3 cellular contexts compared by ENCODE assay signal in genomic region chr16:57623251-57624043, GRCh38.
TF ChIP-seq lines count a peak whose summit lies in the region.

No MANE protein-coding gene starts in this region.

TF ChIP-seq in SK-N-SH, 30 proteins besides CTCF, POLR2A, EP300 and RAD21 (continued from another document):
- TF ChIP-seq, protein P1, sequence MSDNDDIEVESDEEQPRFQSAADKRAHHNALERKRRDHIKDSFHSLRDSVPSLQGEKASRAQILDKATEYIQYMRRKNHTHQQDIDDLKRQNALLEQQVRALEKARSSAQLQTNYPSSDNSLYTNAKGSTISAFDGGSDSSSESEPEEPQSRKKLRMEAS (IDR thresholded peaks at IDR 0.05; ENCODE audit: low read depth), result peak; percentile 36; the same call in 1 of the 2 replicates
- TF ChIP-seq USF1 (IDR thresholded peaks at IDR 0.05; ENCODE audit: borderline replicate concordance, low read depth), result 0 out of 2 replicates have a peak, but pooled peaks have one; percentile 42
- no peak for TF ChIP-seq RFX5 (IDR thresholded peaks at IDR 0.05; ENCODE audit: low read length)
- no peak for TF ChIP-seq NRF1 (IDR thresholded peaks at IDR 0.05; ENCODE audit: low read depth, low read length)
- TF ChIP-seq FOXM1 (IDR thresholded peaks at IDR 0.05; ENCODE audit: low read depth), result no peak
- TF ChIP-seq GATA2 (CRISPR knock-in tag; IDR thresholded peaks at IDR 0.05), result no peak
- TF ChIP-seq CHD2 (IDR thresholded peaks at IDR 0.05; ENCODE audit: low read length, partially characterized antibody), result peak; percentile 46
- no peak for TF ChIP-seq TAF1 (IDR thresholded peaks at IDR 0.05; ENCODE audit: borderline replicate concordance, low read depth, low read length)
- no peak for TF ChIP-seq JUND (IDR thresholded peaks at IDR 0.05)
- TF ChIP-seq TCF12 (IDR thresholded peaks at IDR 0.05), result no peak; the same call in 1 of the 2 replicates

TF ChIP-seq in SK-N-SH treated with all-trans-retinoic acid at 6 μM for 48 hours, 23 proteins besides CTCF, POLR2A, EP300 and RAD21 (continued from another document):
- TF ChIP-seq CSDC2 (CRISPR knock-in tag; IDR thresholded peaks at IDR 0.05), result no peak
- no peak for TF ChIP-seq ZNF565 (CRISPR knock-in tag; conservative IDR thresholded peaks at IDR 0.05; ENCODE audit: low read depth)
- no peak for TF ChIP-seq BACH2 (CRISPR knock-in tag; IDR thresholded peaks at IDR 0.05; ENCODE audit: borderline replicate concordance)
- TF ChIP-seq ARNTL (CRISPR knock-in tag; IDR thresholded peaks at IDR 0.05; ENCODE audit: borderline replicate concordance, low read depth), result no peak
- no peak for TF ChIP-seq ZC3H10 (CRISPR knock-in tag; IDR thresholded peaks at IDR 0.05)
- TF ChIP-seq SNAI2 (CRISPR knock-in tag; IDR thresholded peaks at IDR 0.05), result no peak
- TF ChIP-seq ZNF8 (CRISPR knock-in tag; IDR thresholded peaks at IDR 0.05), result no peak

TF ChIP-seq in K562, 482 proteins besides CTCF, POLR2A, EP300 and RAD21 (continued from another document and continues in another):
- TF ChIP-seq NELFE (IDR thresholded peaks at IDR 0.05; ENCODE audit: insufficient read depth, insufficient read length) (no peak), RAD51 (IDR thresholded peaks at IDR 0.05; ENCODE audit: borderline replicate concordance, low read depth) (0 out of 2 replicates have a peak, but pooled peaks have one; percentile 35), NRF1 (conservative IDR thresholded peaks at IDR 0.05 in 1 of 2, IDR thresholded peaks at IDR 0.05 in 1 of 2) (peak in 1 of 2 experiments; percentile 14; a peak in 1 of 4 replicates), KAT7 (CRISPR knock-in tag; IDR thresholded peaks at IDR 0.05; ENCODE audit: borderline replicate concordance) (no peak), PHF20 (IDR thresholded peaks at IDR 0.05; ENCODE audit: partially characterized antibody) (peak; percentile 49), PYGO2 (tag; IDR thresholded peaks at IDR 0.05) (no peak), KAT2B (IDR thresholded peaks at IDR 0.05; ENCODE audit: low read depth, low read length) (no peak), SMARCA4 (IDR thresholded peaks at IDR 0.05) (peak; percentile 52; the same call in 1 of the 2 replicates), RBM34 (IDR thresholded peaks at IDR 0.05; ENCODE audit: borderline replicate concordance, insufficient read depth, low read length) (no peak), ZNF75A (CRISPR knock-in tag; IDR thresholded peaks at IDR 0.05) (0 out of 2 replicates have a peak, but pooled peaks have one; percentile 16), ERF (CRISPR knock-in tag; IDR thresholded peaks at IDR 0.05) (no peak), FOXJ2 (tag; IDR thresholded peaks at IDR 0.05) (no peak), TRIM24 (IDR thresholded peaks at IDR 0.05) (peak in 1 of 2 experiments; percentile 58; a peak in 1 of 4 replicates), BRCA1 (IDR thresholded peaks at IDR 0.05) (no peak), BRCA1 (CRISPR knock-in tag; IDR thresholded peaks at IDR 0.05) (no peak), CREM (IDR thresholded peaks at IDR 0.05; ENCODE audit: low read depth) (0 out of 2 replicates have a peak, but pooled peaks have one; percentile 29), NFIC (IDR thresholded peaks at IDR 0.05) (0 out of 2 replicates have a peak, but pooled peaks have one; percentile 8), MCM2 (IDR thresholded peaks at IDR 0.05; ENCODE audit: low read depth) (no peak), CBFA2T3 (IDR thresholded peaks at IDR 0.05) (peak; percentile 53), TAF7 (tag; IDR thresholded peaks at IDR 0.05) (no peak), CHD1 (IDR thresholded peaks at IDR 0.05; ENCODE audit: low read length) (no peak), ARID1B (IDR thresholded peaks at IDR 0.05) (peak; percentile 44; the same call in 1 of the 2 replicates), SRSF3 (IDR thresholded peaks at IDR 0.05; ENCODE audit: insufficient read depth, low read length) (no peak), EGR1 (conservative IDR thresholded peaks at IDR 0.05) (peak; percentile 69), ATF7 (IDR thresholded peaks at IDR 0.05) (no peak), JUN (IDR thresholded peaks at IDR 0.05; ENCODE audit: borderline replicate concordance, low read depth, low read length) (peak; percentile 29; the same call in 1 of the 2 replicates), JUN (CRISPR knock-in tag; IDR thresholded peaks at IDR 0.05; ENCODE audit: borderline replicate concordance) (no peak), MXI1 (IDR thresholded peaks at IDR 0.05; ENCODE audit: low read depth, low read length) (no peak), RCOR1 (IDR thresholded peaks at IDR 0.05; ENCODE audit: borderline replicate concordance in 1 of 2, low read depth in 2 of 2, low read length in 2 of 2) (peak in 1 of 2 experiments; percentile 60; a peak in 1 of 4 replicates), ZNF785 (CRISPR knock-in tag; IDR thresholded peaks at IDR 0.05) (no peak), HDAC1 (IDR thresholded peaks at IDR 0.05) (peak in 1 of 2 experiments; percentile 18; a peak in 1 of 4 replicates), BHLHE40 (IDR thresholded peaks at IDR 0.05; ENCODE audit: low read length) (peak; percentile 40; the same call in 1 of the 2 replicates), ADNP (tag; IDR thresholded peaks at IDR 0.05) (peak; percentile 98), BDP1 (IDR thresholded peaks at IDR 0.05; ENCODE audit: insufficient read depth, insufficient read length) (no peak)
- TF ChIP-seq, protein P2, sequence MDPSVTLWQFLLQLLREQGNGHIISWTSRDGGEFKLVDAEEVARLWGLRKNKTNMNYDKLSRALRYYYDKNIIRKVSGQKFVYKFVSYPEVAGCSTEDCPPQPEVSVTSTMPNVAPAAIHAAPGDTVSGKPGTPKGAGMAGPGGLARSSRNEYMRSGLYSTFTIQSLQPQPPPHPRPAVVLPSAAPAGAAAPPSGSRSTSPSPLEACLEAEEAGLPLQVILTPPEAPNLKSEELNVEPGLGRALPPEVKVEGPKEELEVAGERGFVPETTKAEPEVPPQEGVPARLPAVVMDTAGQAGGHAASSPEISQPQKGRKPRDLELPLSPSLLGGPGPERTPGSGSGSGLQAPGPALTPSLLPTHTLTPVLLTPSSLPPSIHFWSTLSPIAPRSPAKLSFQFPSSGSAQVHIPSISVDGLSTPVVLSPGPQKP (CRISPR knock-in tag; IDR thresholded peaks at IDR 0.05), result 0 out of 2 replicates have a peak, but pooled peaks have one; percentile 67
- TF ChIP-seq, protein P3, sequence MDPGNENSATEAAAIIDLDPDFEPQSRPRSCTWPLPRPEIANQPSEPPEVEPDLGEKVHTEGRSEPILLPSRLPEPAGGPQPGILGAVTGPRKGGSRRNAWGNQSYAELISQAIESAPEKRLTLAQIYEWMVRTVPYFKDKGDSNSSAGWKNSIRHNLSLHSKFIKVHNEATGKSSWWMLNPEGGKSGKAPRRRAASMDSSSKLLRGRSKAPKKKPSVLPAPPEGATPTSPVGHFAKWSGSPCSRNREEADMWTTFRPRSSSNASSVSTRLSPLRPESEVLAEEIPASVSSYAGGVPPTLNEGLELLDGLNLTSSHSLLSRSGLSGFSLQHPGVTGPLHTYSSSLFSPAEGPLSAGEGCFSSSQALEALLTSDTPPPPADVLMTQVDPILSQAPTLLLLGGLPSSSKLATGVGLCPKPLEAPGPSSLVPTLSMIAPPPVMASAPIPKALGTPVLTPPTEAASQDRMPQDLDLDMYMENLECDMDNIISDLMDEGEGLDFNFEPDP (CRISPR knock-in tag; IDR thresholded peaks at IDR 0.05), result no peak
- TF ChIP-seq, protein P4, sequence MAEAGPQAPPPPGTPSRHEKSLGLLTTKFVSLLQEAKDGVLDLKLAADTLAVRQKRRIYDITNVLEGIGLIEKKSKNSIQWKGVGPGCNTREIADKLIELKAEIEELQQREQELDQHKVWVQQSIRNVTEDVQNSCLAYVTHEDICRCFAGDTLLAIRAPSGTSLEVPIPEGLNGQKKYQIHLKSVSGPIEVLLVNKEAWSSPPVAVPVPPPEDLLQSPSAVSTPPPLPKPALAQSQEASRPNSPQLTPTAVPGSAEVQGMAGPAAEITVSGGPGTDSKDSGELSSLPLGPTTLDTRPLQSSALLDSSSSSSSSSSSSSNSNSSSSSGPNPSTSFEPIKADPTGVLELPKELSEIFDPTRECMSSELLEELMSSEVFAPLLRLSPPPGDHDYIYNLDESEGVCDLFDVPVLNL (CRISPR knock-in tag; IDR thresholded peaks at IDR 0.05; ENCODE audit: low read depth), result no peak
- TF ChIP-seq, protein P5, sequence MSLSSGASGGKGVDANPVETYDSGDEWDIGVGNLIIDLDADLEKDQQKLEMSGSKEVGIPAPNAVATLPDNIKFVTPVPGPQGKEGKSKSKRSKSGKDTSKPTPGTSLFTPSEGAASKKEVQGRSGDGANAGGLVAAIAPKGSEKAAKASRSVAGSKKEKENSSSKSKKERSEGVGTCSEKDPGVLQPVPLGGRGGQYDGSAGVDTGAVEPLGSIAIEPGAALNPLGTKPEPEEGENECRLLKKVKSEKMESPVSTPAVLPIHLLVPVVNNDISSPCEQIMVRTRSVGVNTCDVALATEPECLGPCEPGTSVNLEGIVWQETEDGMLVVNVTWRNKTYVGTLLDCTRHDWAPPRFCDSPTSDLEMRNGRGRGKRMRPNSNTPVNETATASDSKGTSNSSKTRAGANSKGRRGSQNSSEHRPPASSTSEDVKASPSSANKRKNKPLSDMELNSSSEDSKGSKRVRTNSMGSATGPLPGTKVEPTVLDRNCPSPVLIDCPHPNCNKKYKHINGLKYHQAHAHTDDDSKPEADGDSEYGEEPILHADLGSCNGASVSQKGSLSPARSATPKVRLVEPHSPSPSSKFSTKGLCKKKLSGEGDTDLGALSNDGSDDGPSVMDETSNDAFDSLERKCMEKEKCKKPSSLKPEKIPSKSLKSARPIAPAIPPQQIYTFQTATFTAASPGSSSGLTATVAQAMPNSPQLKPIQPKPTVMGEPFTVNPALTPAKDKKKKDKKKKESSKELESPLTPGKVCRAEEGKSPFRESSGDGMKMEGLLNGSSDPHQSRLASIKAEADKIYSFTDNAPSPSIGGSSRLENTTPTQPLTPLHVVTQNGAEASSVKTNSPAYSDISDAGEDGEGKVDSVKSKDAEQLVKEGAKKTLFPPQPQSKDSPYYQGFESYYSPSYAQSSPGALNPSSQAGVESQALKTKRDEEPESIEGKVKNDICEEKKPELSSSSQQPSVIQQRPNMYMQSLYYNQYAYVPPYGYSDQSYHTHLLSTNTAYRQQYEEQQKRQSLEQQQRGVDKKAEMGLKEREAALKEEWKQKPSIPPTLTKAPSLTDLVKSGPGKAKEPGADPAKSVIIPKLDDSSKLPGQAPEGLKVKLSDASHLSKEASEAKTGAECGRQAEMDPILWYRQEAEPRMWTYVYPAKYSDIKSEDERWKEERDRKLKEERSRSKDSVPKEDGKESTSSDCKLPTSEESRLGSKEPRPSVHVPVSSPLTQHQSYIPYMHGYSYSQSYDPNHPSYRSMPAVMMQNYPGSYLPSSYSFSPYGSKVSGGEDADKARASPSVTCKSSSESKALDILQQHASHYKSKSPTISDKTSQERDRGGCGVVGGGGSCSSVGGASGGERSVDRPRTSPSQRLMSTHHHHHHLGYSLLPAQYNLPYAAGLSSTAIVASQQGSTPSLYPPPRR (CRISPR knock-in tag; IDR thresholded peaks at IDR 0.05; ENCODE audit: borderline replicate concordance), result no peak
- TF ChIP-seq, protein P6, sequence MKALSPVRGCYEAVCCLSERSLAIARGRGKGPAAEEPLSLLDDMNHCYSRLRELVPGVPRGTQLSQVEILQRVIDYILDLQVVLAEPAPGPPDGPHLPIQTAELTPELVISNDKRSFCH (CRISPR knock-in tag; IDR thresholded peaks at IDR 0.05), result no peak
- TF ChIP-seq, protein P6 (tag; IDR thresholded peaks at IDR 0.05), result 0 out of 2 replicates have a peak, but pooled peaks have one; percentile 60
- TF ChIP-seq, protein P7, sequence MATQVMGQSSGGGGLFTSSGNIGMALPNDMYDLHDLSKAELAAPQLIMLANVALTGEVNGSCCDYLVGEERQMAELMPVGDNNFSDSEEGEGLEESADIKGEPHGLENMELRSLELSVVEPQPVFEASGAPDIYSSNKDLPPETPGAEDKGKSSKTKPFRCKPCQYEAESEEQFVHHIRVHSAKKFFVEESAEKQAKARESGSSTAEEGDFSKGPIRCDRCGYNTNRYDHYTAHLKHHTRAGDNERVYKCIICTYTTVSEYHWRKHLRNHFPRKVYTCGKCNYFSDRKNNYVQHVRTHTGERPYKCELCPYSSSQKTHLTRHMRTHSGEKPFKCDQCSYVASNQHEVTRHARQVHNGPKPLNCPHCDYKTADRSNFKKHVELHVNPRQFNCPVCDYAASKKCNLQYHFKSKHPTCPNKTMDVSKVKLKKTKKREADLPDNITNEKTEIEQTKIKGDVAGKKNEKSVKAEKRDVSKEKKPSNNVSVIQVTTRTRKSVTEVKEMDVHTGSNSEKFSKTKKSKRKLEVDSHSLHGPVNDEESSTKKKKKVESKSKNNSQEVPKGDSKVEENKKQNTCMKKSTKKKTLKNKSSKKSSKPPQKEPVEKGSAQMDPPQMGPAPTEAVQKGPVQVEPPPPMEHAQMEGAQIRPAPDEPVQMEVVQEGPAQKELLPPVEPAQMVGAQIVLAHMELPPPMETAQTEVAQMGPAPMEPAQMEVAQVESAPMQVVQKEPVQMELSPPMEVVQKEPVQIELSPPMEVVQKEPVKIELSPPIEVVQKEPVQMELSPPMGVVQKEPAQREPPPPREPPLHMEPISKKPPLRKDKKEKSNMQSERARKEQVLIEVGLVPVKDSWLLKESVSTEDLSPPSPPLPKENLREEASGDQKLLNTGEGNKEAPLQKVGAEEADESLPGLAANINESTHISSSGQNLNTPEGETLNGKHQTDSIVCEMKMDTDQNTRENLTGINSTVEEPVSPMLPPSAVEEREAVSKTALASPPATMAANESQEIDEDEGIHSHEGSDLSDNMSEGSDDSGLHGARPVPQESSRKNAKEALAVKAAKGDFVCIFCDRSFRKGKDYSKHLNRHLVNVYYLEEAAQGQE (CRISPR knock-in tag; IDR thresholded peaks at IDR 0.05; ENCODE audit: low read depth), result no peak
